Comparison of ENCODE assay signal across 13 cellular contexts in genomic region chr6:617485-618100, GRCh38. TPM values are rescaled to one million over a fixed set of nuclear protein-coding genes. Genes with fewer than 3 reads are reported as not detected.
A peak's percentile ranks its signal among the peaks of the same experiment; 100 is the strongest.
DNase-seq lines count a peak whose midpoint lies in the region; ATAC-seq, FAIRE-seq and TF ChIP-seq lines count a peak whose summit lies in the region.
"Had no signal": no experiment of that assay in that cellular context is flagged by ENCODE, and none has a peak within 500 bp of the region (broad histone marks: within the 10 kb centered on the region; RNA-seq: fewer than 3 reads in every experiment).

No MANE protein-coding gene starts in this region.

- no TSS peak for BruUV-seq in OCI-LY7 (replicated peaks; lab: Mats Ljungman, UMichigan)

- TF ChIP-seq EP300 in A549 (IDR thresholded peaks at IDR 0.05), result no peak

- no peaks in the 10 kb centered on the region for H3K79me2 ChIP-seq in OCI-LY7 (ENCODE audit: insufficient read depth, low read depth, low read length)

- H3K4me1 ChIP-seq in A549 (no peaks in the 10 kb centered on the region), OCI-LY7 (ENCODE audit: insufficient read depth, low read length, poor library complexity, severe bottlenecking) (no peaks in the 10 kb centered on the region)
- H3K4me1 ChIP-seq: uterus had no signal

- peak in 1 of 2 experiments; percentile 3 for DNase-seq in A549 (ENCODE audit: low read depth in 1 of 2, low spot score in 1 of 2)
- peak; percentile 68 for DNase-seq in ELF-1 (ENCODE audit: low read depth, low spot score)
- no peak for DNase-seq in OCI-LY7 (ENCODE audit: low spot score)
- DNase-seq in epithelial cell of proximal tubule (ENCODE audit: low read depth), result no peak
- no peak for DNase-seq in NCI-H2029 treated with DMSO at 0.1 percent for 48 hours (lab: John Stamatoyannopoulos, UW)
- DNase-seq: Calu3, kidney glomerular epithelial cell, uterus had no signal

- H3K27ac ChIP-seq in A549 (no peak overlapping the region), OCI-LY7 (ENCODE audit: low read depth, low read length, poor library complexity, severe bottlenecking) (no peak overlapping the region)
- H3K27ac ChIP-seq: uterus had no signal

- H4K20me1 ChIP-seq in OCI-LY7 (ENCODE audit: insufficient read depth, low read length), result no peaks in the 10 kb centered on the region

- H3K9me2 ChIP-seq in OCI-LY7 (ENCODE audit: insufficient read depth, low read length), result no peaks in the 10 kb centered on the region

- H3K9me3 ChIP-seq in A549, result no peaks in the 10 kb centered on the region
- H3K9me3 ChIP-seq in OCI-LY7 (ENCODE audit: low read length), result no peaks in the 10 kb centered on the region
- H3K9me3 ChIP-seq: uterus had no signal

- no peak for TF ChIP-seq POLR2A in A549 (IDR thresholded peaks at IDR 0.05; ENCODE audit: low read length)

- no peak overlapping the region for H3K4me3 ChIP-seq in A549
- no peak overlapping the region for H3K4me3 ChIP-seq in OCI-LY7 (ENCODE audit: low read depth, low read length, poor library complexity, severe bottlenecking)
- H3K4me3 ChIP-seq in epithelial cell of proximal tubule (ENCODE audit: low read depth, low read length), result no peak overlapping the region
- H3K4me3 ChIP-seq: uterus had no signal

- H2AFZ ChIP-seq in OCI-LY7 (ENCODE audit: low read length), result no peak overlapping the region

- H3K4me2 ChIP-seq in A549 (no peak overlapping the region), OCI-LY7 (ENCODE audit: low read length) (no peak overlapping the region)

- TF ChIP-seq CTCF in A549 (IDR thresholded peaks at IDR 0.05) (peak; percentile 20; the same call in 2 of the 3 replicates), OCI-LY7 (conservative IDR thresholded peaks at IDR 0.05; ENCODE audit: low read length) (0 out of 2 replicates have a peak, but pooled peaks have one; percentile 38), epithelial cell of proximal tubule (conservative IDR thresholded peaks at IDR 0.05; ENCODE audit: low read depth, low read length) (peak; percentile 27)

- CTCF ChIA-PET in A549 (lab: Yijun Ruan, JAX), result interaction anchor here (0.7 to 2.5 kb wide), 5 partner anchors 19 to 181 kb away, joined by 3 to 7 read pairs (median 3); no protein-coding TSS in a partner anchor
- CTCF ChIA-PET in OCI-LY7 (lab: Charles Lee; ENCODE audit: unreplicated experiment), result no interaction called here

- TF ChIP-seq RAD21 in A549 (conservative IDR thresholded peaks at IDR 0.05 in 1 of 2, IDR thresholded peaks at IDR 0.05 in 1 of 2), result peak; percentile 16 to 28; a peak in 3 of 5 replicates

- intact Hi-C loops in OCI-LY7 (cut with micrococcal nuclease; ENCODE audit: unreplicated experiment), result no loop called here

- whole genome bisulfite sequencing in A549 (ENCODE audit: missing lambda C conversion rate), result 82% methylated on average over 11 of the region's 11 CpGs

- peaks cover 7% of the 10 kb centered on the region for H3K36me3 ChIP-seq in OCI-LY7 (ENCODE audit: insufficient read depth, low read length)
- H3K36me3 ChIP-seq: uterus had no signal

- ATAC-seq in A549 (peak; percentile 50 to 56; a peak in 2 of 6 replicates), GM21360 (IDR thresholded peaks at IDR 0.05; ENCODE audit: unreplicated experiment) (no peak), HG03139 (IDR thresholded peaks at IDR 0.05; ENCODE audit: unreplicated experiment) (no peak), GM21447 (IDR thresholded peaks at IDR 0.05; ENCODE audit: unreplicated experiment) (no peak)
- ATAC-seq: activated T-helper 17 cell treated with anti-CD3 and anti-CD28 coated beads, Interleukin-2, amount 50 U/mL, for 72 hours; natural killer cell treated with Interleukin-12 subunit alpha and Interleukin-12 subunit beta and Interleukin-15 and Interleukin-18, amount 100 ng/mL, for 72 hours had no signal

- no peak for FAIRE-seq in A549 (lab: Jason Lieb, UNC)

- POLR2A ChIA-PET in A549 (lab: Yijun Ruan, JAX), result no interaction called here
- POLR2A ChIA-PET in OCI-LY7 (lab: Charles Lee), result no interaction called here

TF ChIP-seq in A549, 52 proteins besides CTCF, POLR2A, EP300 and RAD21:
- TF ChIP-seq SMC3 (IDR thresholded peaks at IDR 0.05) (peak; percentile 24; the same call in 1 of the 3 replicates), MYC (IDR thresholded peaks at IDR 0.05; ENCODE audit: borderline replicate concordance, low read length) (no peak), RARB (CRISPR knock-in tag; IDR thresholded peaks at IDR 0.05) (no peak), HES2 (IDR thresholded peaks at IDR 0.05) (no peak), HOXB13 (CRISPR knock-in tag; IDR thresholded peaks at IDR 0.05; ENCODE audit: low read depth) (no peak)

RNA-seq across cellular contexts. Expression of gene HUS1B, which starts 39.3 kb away (rescaled TPM):
- polyA plus RNA-seq in A549 (2011; rRNA removed) (0.17 TPM in 1 of 2 replicates, not detected in the other), A549 (2017; fragmentation: RNase III; extraction: RNeasy Plus Mini Kit Qiagen cat#74134 plus additional on column Dnase treatment) (0.09 to 0.25 TPM (median 0.16 TPM) in 3 replicates)
- 0.71 and 0.85 TPM in 2 replicates for polyA plus RNA-seq in A549 (2012; cell fraction: cytosol; rRNA removed)
- 0.82 and 1.6 TPM in 2 replicates for polyA plus RNA-seq in A549 (2012; cell fraction: nucleus; rRNA removed)
- polyA minus RNA-seq in A549 (2011; rRNA and poly(A)+ RNA removed), result 0.54 TPM in 1 of 2 replicates, not detected in the other
- 3.1 and 3.8 TPM in 2 replicates for total RNA-seq in OCI-LY7 (2014; rRNA removed; shearing (Covaris generic))
- total RNA-seq in OCI-LY7 (2022) (1.6 and 1.7 TPM in 2 replicates), epithelial cell of proximal tubule (0.22 TPM in 1 of 2 replicates, not detected in the other)

Comparison
In these comparisons a context has a peak if more than half of its experiments do, and no peak if none do; other contexts are left out.
1. ATAC-seq: peak in A549 (2 of 2); none in GM21360 (single experiment), HG03139 (single experiment) and GM21447 (single experiment).
2. Peak in every context shown above with its lines, with median percentiles within 50 percentile points of each other: CTCF ChIP-seq.